Comparison of ENCODE assay signal across 15 cellular contexts in genomic region chr11:112481893-112482292, GRCh38.
"Had no signal": no experiment of that assay in that cellular context is flagged by ENCODE, and none has a peak within 500 bp of the region (broad histone marks: within the 10 kb centered on the region; RNA-seq: fewer than 3 reads in every experiment).

No MANE protein-coding gene starts in this region.

- H3K4me1 Mint-ChIP-seq: activated T-helper 17 cell treated with anti-CD3 and anti-CD28 coated beads, Interleukin-2, amount 50 U/mL, for 72 hours; naive B cell; stimulated activated memory B cell treated with anti-CD40 and anti-IgM and Interleukin-4, amounts not matched to agents 10 μg/mL and 1 μg/mL and 100 μg/mL, for 72 hours had no signal

- H3K27ac Mint-ChIP-seq: activated T-helper 17 cell treated with anti-CD3 and anti-CD28 coated beads, Interleukin-2, amount 50 U/mL, for 72 hours; stimulated activated memory B cell treated with anti-CD40 and anti-IgM and Interleukin-4, amounts not matched to agents 10 μg/mL and 1 μg/mL and 100 μg/mL, for 72 hours; T-helper 2 cell treated with Interferon-gamma antibody and Interleukin-4, amounts not matched to agents 5 μg/mL and 100 μg/mL, for 36 hours had no signal

- H3K27me3 Mint-ChIP-seq: activated T-helper 17 cell treated with anti-CD3 and anti-CD28 coated beads, Interleukin-2, amount 50 U/mL, for 72 hours had no signal

- H3K4me3 Mint-ChIP-seq: activated T-helper 17 cell treated with anti-CD3 and anti-CD28 coated beads, Interleukin-2, amount 50 U/mL, for 72 hours; naive B cell; stimulated activated memory B cell treated with anti-CD40 and anti-IgM and Interleukin-4, amounts not matched to agents 10 μg/mL and 1 μg/mL and 100 μg/mL, for 72 hours; T-helper 2 cell treated with Interferon-gamma antibody and Interleukin-4, amounts not matched to agents 5 μg/mL and 100 μg/mL, for 36 hours had no signal

- ATAC-seq: activated T-helper 17 cell treated with anti-CD3 and anti-CD28 coated beads, Interleukin-2, amount 50 U/mL, for 72 hours; gastroesophageal sphincter; left lobe of liver; stimulated activated memory B cell treated with anti-CD40 and anti-IgM and Interleukin-4, amounts not matched to agents 10 μg/mL and 1 μg/mL and 100 μg/mL, for 72 hours had no signal

- H3K27ac ChIP-seq: ascending aorta, dorsolateral prefrontal cortex, gastroesophageal sphincter, thyroid gland, uterus had no signal

- H3K9me3 Mint-ChIP-seq: activated T-helper 17 cell treated with anti-CD3 and anti-CD28 coated beads, Interleukin-2, amount 50 U/mL, for 72 hours; stimulated activated memory B cell treated with anti-CD40 and anti-IgM and Interleukin-4, amounts not matched to agents 10 μg/mL and 1 μg/mL and 100 μg/mL, for 72 hours; T-helper 2 cell treated with Interferon-gamma antibody and Interleukin-4, amounts not matched to agents 5 μg/mL and 100 μg/mL, for 36 hours had no signal

- DNase-seq: activated CD4-positive, alpha-beta T cell treated with anti-CD3 and anti-CD28 coated beads, Interleukin-2, amount 50 U/mL, for 4 hours; activated CD4-positive, CD25-positive, alpha-beta regulatory T cell treated with anti-CD3 and anti-CD28 coated beads, Interleukin-2, amount 50 U/mL, for 72 hours; activated naive CD4-positive, alpha-beta T cell treated with Interleukin-2 at 50 U/mL for 16 hours; activated T-cell treated with anti-CD3 and anti-CD28 coated beads for 4 hours; naive B cell; stimulated activated CD4-positive, alpha-beta T cell treated with anti-CD3 and anti-CD28 coated beads, Interleukin-2, amount 100 ng/mL, for 48 hours; thyroid gland; uterus had no signal

- H3K4me3 ChIP-seq: ascending aorta, dorsolateral prefrontal cortex, gastroesophageal sphincter, thyroid gland, uterus had no signal

- H3K4me1 ChIP-seq: ascending aorta, gastroesophageal sphincter, thyroid gland, uterus had no signal

- H3K36me3 Mint-ChIP-seq: naive B cell; stimulated activated memory B cell treated with anti-CD40 and anti-IgM and Interleukin-4, amounts not matched to agents 10 μg/mL and 1 μg/mL and 100 μg/mL, for 72 hours had no signal

- H3K9me3 ChIP-seq: ascending aorta, gastroesophageal sphincter, thyroid gland, uterus had no signal

- H3K27me3 ChIP-seq: ascending aorta, dorsolateral prefrontal cortex, gastroesophageal sphincter, thyroid gland, uterus had no signal

- H3K36me3 ChIP-seq: ascending aorta, gastroesophageal sphincter, thyroid gland, uterus had no signal
